In the genomic region with DNA sequence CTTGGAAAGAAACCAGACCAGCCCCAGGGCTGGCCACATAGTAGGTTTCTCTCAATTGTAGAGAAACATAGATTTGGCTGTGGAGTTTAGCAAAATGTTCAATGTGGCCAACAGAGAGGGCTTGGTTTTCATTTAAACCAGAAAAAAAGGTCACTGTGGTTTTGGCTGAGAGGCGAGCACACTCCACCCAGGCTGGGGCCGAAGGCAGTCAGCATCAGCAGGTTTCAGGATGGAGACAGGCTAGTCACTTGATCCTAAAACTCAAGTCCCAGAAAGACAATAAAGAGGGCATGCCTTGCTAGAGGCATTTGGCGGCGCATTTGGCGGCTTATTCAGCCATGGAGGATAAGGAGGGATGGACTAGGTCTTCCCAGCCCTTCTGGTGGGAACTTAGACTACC, we compare ENCODE assay signal across 11 cellular contexts. TPM values are rescaled to one million over a fixed set of nuclear protein-coding genes. Genes with fewer than 3 reads are reported as not detected.
DNase-seq lines count a peak whose midpoint lies in the region; ATAC-seq lines count a peak whose summit lies in the region.
"Had no signal": no experiment of that assay in that cellular context is flagged by ENCODE, and none has a peak within 500 bp of the region (broad histone marks: within the 10 kb centered on the region; RNA-seq: fewer than 3 reads in every experiment).

No MANE protein-coding gene starts in this region.

- in situ Hi-C loops in SK-MEL-5 (cut with HindIII; ENCODE audit: low pct_unique_long_range_greater_than_20kb, low sequenced_read_pairs), result no loop called here

- no peak for ATAC-seq in GM21786 (IDR thresholded peaks at IDR 0.05; ENCODE audit: unreplicated experiment)
- no peak for ATAC-seq in GM18870 (IDR thresholded peaks at IDR 0.05; ENCODE audit: unreplicated experiment)
- no peak for ATAC-seq in left lobe of liver

- DNase-seq in stimulated activated CD4-positive, alpha-beta T cell treated with anti-CD3 and anti-CD28 coated beads, Interleukin-15, amount 100 ng/mL, for 24 hours, result peak; percentile 11
- no peak for DNase-seq in stimulated activated CD4-positive, alpha-beta T cell treated with anti-CD3 and anti-CD28 coated beads, Interleukin-2, amount 100 ng/mL, for 48 hours
- DNase-seq in SK-MEL-5 (ENCODE audit: low read depth, low spot score) (peak; percentile 19), fibroblast of peridontal ligament (ENCODE audit: extremely low read depth) (peak; percentile 70), left lobe of liver (ENCODE audit: low spot score) (no peak), NCI-H2227 treated with DMSO at 0.1 percent for 48 hours (lab: John Stamatoyannopoulos, UW) (no peak)
- DNase-seq: AML-193, NCI-H1092, nephron progenitor cell had no signal

RNA-seq across cellular contexts. Expression of a gene that starts 28.6 kb away (rescaled TPM):
- 21.4 and 23.2 TPM in 2 replicates for total RNA-seq in SK-MEL-5 (2014; rRNA removed; shearing (Covaris generic))
- 14.4 and 20.7 TPM in 2 replicates for polyA plus RNA-seq in SK-MEL-5 (2015; cell fraction: cytosol; rRNA removed)
- polyA plus RNA-seq in SK-MEL-5 (2015; cell fraction: nucleus; rRNA removed), result 11.2 and 14.4 TPM in 2 replicates
- 2.4 TPM for total RNA-seq in left lobe of liver

Comparison
In these comparisons a context has a peak if more than half of its experiments do, and no peak if none do; other contexts are left out.
1. DNase-seq: peak in stimulated activated CD4-positive, alpha-beta T cell treated with anti-CD3 and anti-CD28 coated beads, Interleukin-15, amount 100 ng/mL, for 24 hours (single experiment), SK-MEL-5 (single experiment) and fibroblast of peridontal ligament (single experiment); none in stimulated activated CD4-positive, alpha-beta T cell treated with anti-CD3 and anti-CD28 coated beads, Interleukin-2, amount 100 ng/mL, for 48 hours (0 of 2), left lobe of liver (single experiment) and NCI-H2227 treated with DMSO at 0.1 percent for 48 hours (single experiment).